In the genomic region with DNA sequence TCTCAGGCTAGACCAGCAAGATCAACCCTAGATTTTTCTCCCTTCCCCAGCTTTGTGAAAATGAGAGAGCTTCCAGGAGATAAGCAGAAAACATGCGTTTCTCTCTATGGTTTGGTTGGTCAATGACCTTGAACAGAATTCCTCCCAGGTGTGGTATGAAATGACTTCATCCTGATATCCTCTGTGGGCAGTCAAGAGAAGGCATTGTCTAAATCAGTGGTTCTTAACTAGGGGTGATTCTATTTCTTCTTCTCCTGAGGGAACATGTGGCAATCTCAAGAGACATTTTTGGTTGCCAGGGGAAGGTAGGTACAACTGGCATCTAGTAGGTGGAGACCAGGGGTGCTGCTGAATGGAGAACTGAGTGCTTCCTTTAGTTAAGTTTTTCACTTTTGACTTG, we compare ENCODE assay signal across 21 cellular contexts. TPM values are rescaled to one million over a fixed set of nuclear protein-coding genes. Genes with fewer than 3 reads are reported as not detected.
DNase-seq lines count a peak whose midpoint lies in the region; ATAC-seq, FAIRE-seq and TF ChIP-seq lines count a peak whose summit lies in the region.
"Had no signal": no experiment of that assay in that cellular context is flagged by ENCODE, and none has a peak within 500 bp of the region (broad histone marks: within the 10 kb centered on the region; RNA-seq: fewer than 3 reads in every experiment).

No MANE protein-coding gene starts in this region.

- H3K4me2 ChIP-seq in Karpas-422 (ENCODE audit: low read depth, low read length, poor library complexity, severe bottlenecking): peak overlapping the region; percentile 28

- no peaks in the 10 kb centered on the region for H3K27me3 ChIP-seq in Karpas-422 (ENCODE audit: low read length)
- H3K27me3 ChIP-seq in body of pancreas: no peaks in the 10 kb centered on the region

- H3K4me3 ChIP-seq in Karpas-422 (ENCODE audit: low read length) (no peak overlapping the region), body of pancreas (no peak overlapping the region)
- H3K4me3 ChIP-seq: GM23248 had no signal

- H3K36me3 ChIP-seq in Karpas-422 (ENCODE audit: insufficient read depth, low read length) (peaks cover 14% of the 10 kb centered on the region), body of pancreas (replicated peaks in 1 of 2; ENCODE audit: insufficient read depth in 1 of 2, low read depth in 2 of 2) (peaks cover 0 to 9% of the 10 kb centered on the region in 2 donors)

- H3K9ac ChIP-seq in Karpas-422 (ENCODE audit: low read length): no peak overlapping the region
- H3K9ac ChIP-seq: GM23248 had no signal

- 6 to 19% methylated on average over 1 of the region's 1 CpG for WGBS in body of pancreas, 2 donors

- H3K4me1 ChIP-seq in Karpas-422 (ENCODE audit: low read length): peaks cover 11% of the 10 kb centered on the region
- H3K4me1 ChIP-seq in body of pancreas: peaks cover 8% of the 10 kb centered on the region

- H3K27ac ChIP-seq in Karpas-422 (ENCODE audit: low read length) (peak overlapping the region; percentile 55), body of pancreas (peak overlapping the region in 2 of 4 donors; percentile 54)
- H3K27ac ChIP-seq: GM23248 had no signal

- peak; percentile 60 for ATAC-seq in body of pancreas
- no peak for ATAC-seq in HG02642 (IDR thresholded peaks at IDR 0.05; ENCODE audit: poor library complexity, unreplicated experiment)

- TF ChIP-seq CTCF in body of pancreas (IDR thresholded peaks at IDR 0.05): no peak

- intact Hi-C loops in body of pancreas (cut with DNase I): no loop called here

- H3K9me2 ChIP-seq in Karpas-422 (replicated peaks; ENCODE audit: insufficient read depth, low read length): no peaks in the 10 kb centered on the region

- no peaks in the 10 kb centered on the region for H4K20me1 ChIP-seq in Karpas-422 (ENCODE audit: insufficient read depth, low read depth, low read length)

- H3K79me2 ChIP-seq in Karpas-422 (ENCODE audit: low read length): peaks cover 8% of the 10 kb centered on the region

- H3K9me3 ChIP-seq in Karpas-422 (ENCODE audit: low read length) (no peaks in the 10 kb centered on the region), body of pancreas (no peaks in the 10 kb centered on the region)

- H2AFZ ChIP-seq in Karpas-422 (ENCODE audit: low read length): no peak overlapping the region
- H2AFZ ChIP-seq: GM23248 had no signal

- peak; percentile 9 for FAIRE-seq in HTR-8/SVneo (lab: Jason Lieb, UNC)
- FAIRE-seq: G401.6, GM19239, H1 had no signal

- TF ChIP-seq POLR2A in body of pancreas (IDR thresholded peaks at IDR 0.05): no peak

- DNase-seq in HTR-8/SVneo (ENCODE audit: insufficient read length, low spot score): no peak
- DNase-seq in Karpas-422: peak; percentile 53
- DNase-seq in body of pancreas: no peak
- DNase-seq in kidney glomerular epithelial cell (lab: John Stamatoyannopoulos, UW): peak; percentile 65
- DNase-seq in NCI-H1092 (lab: John Stamatoyannopoulos, UW): no peak
- no peak for DNase-seq in T-helper 1 cell
- no peak for DNase-seq in D341Med (ENCODE audit: low spot score)
- DNase-seq: C1 segment of cervical spinal cord; Calu3; CD4-positive, alpha-beta memory T cell; COR-L47; DMS153; DND-41; GM23248; H7; HCEC 1CT had no signal

RNA-seq across cellular contexts. Expression of gene IFT52, which starts 12.4 kb away (rescaled TPM):
- total RNA-seq in Karpas-422 (2014; rRNA removed; shearing (Covaris generic); ENCODE audit: low replicate concordance): 27.7 and 34.5 TPM in 2 replicates
- total RNA-seq in body of pancreas: 10 to 100 TPM; 16.3 to 23.4 TPM

RNA-seq across cellular contexts. Expression of gene SGK2, which starts 44.3 kb away (rescaled TPM):
- total RNA-seq in Karpas-422 (2014; rRNA removed; shearing (Covaris generic); ENCODE audit: low replicate concordance): 0.43 TPM in 1 of 2 replicates, not detected in the other
- 10 to 100 TPM; 14.3 to 21.4 TPM for total RNA-seq in body of pancreas
- total RNA-seq: A172, GM23248, H1, H7 had no signal

Comparison
In these comparisons a context has a peak if more than half of its experiments do, and no peak if none do; other contexts are left out.
1. DNase-seq: peak in Karpas-422 (single experiment) and kidney glomerular epithelial cell (single experiment); none in HTR-8/SVneo (single experiment), body of pancreas (0 of 4), NCI-H1092 (single experiment), T-helper 1 cell (0 of 5) and D341Med (single experiment).
2. RNA of gene SGK2, which starts 44.3 kb away (total RNA-seq): 14.3 to 21.4 TPM in body of pancreas; 0.43 TPM in Karpas-422; every median in the first group is over 10 times any median in the second.